8 cellular contexts compared by ENCODE assay signal in the genomic region with DNA sequence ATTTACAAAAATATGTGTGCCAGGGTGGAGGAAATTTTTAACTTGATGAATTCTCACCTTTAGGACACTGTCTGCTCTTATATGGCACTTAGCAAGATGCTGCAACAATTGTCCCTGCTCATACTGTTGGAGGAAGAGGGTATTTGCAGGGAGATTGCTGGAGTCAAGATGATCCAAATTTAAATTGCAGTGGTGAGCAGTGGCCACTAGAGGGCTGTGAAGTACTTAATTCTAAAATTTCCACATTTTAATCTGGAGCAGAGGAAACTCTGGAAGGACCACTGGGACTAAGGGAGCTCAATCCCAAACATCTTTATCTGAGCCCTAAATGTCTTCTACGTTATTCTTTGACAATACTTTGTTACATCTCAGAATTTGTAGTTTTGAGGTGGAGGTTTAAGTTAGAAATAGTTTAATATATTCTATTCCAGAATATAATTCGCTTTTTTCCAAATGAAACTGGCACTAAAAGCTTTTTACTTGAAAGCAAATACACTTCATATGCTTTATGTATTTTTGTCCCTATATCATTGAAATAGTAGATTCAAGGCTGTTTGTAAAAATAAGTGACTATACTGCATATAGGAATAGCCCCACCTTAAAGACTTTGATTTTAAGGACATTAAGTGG. TPM values are rescaled to one million over a fixed set of nuclear protein-coding genes. Genes with fewer than 3 reads are reported as not detected.
DNase-seq lines count a peak whose midpoint lies in the region; ATAC-seq, FAIRE-seq and TF ChIP-seq lines count a peak whose summit lies in the region.

No MANE protein-coding gene starts in this region.

- H3K9me3 ChIP-seq in body of pancreas (no peaks in the 10 kb centered on the region), kidney (ENCODE audit: control insufficient read depth in 1 of 2, low read length in 2 of 2) (no peaks in the 10 kb centered on the region), tibial artery (no peaks in the 10 kb centered on the region)

- DNase-seq in AML-193 (lab: John Stamatoyannopoulos, UW) (peak; percentile 36 to 43), NCI-H69 (lab: John Stamatoyannopoulos, UW) (peak; percentile 63), body of pancreas (peak; percentile 54 to 68 (median 60)), kidney (no peak), tibial artery (peak in 1 of 2 donors; percentile 37)

- H3K27me3 ChIP-seq in body of pancreas: no peaks in the 10 kb centered on the region
- peaks cover 0 to 6% of the 10 kb centered on the region in 2 donors for H3K27me3 ChIP-seq in tibial artery

- ATAC-seq in HG03280 (IDR thresholded peaks at IDR 0.05; ENCODE audit: unreplicated experiment) (peak; percentile 51), body of pancreas (peak; percentile 63), GM19324 (IDR thresholded peaks at IDR 0.05; ENCODE audit: low FRiP score, unreplicated experiment) (no peak)

- FAIRE-seq in kidney (lab: Jason Lieb, UNC): peak; percentile 17

- 49 to 50% methylated on average over 2 of the region's 2 CpGs for WGBS in body of pancreas, 2 donors

- H3K36me3 ChIP-seq in body of pancreas (replicated peaks in 1 of 2; ENCODE audit: insufficient read depth in 1 of 2, low read depth in 2 of 2) (no peaks in the 10 kb centered on the region), kidney (ENCODE audit: control insufficient read depth in 1 of 2, insufficient read depth in 2 of 2, low read length in 2 of 2) (no peaks in the 10 kb centered on the region), tibial artery (no peaks in the 10 kb centered on the region)

- intact Hi-C loops in body of pancreas (cut with DNase I) (no loop called here), kidney (cut with DNase I) (no loop called here), tibial artery (cut with DNase I; ENCODE audit: low total_unique reads) (no loop called here)

- H3K4me3 ChIP-seq in body of pancreas (no peak overlapping the region), kidney (ENCODE audit: low read length in 2 of 2) (no peak overlapping the region), tibial artery (no peak overlapping the region)

- no peak for TF ChIP-seq POLR2A in body of pancreas (IDR thresholded peaks at IDR 0.05)

- no peak overlapping the region for H3K27ac ChIP-seq in body of pancreas
- H3K27ac ChIP-seq in kidney (ENCODE audit: low read depth in 2 of 2, low read length in 2 of 2): no peak overlapping the region
- no peak overlapping the region for H3K27ac ChIP-seq in tibial artery

- H3K9ac ChIP-seq in kidney (ENCODE audit: low read length in 2 of 2): no peak overlapping the region

- H3K4me1 ChIP-seq in body of pancreas (peaks cover 17% of the 10 kb centered on the region), kidney (ENCODE audit: control insufficient read depth in 1 of 2, insufficient read depth in 1 of 2, low read depth in 1 of 2, low read length in 2 of 2) (no peaks in the 10 kb centered on the region), tibial artery (no peaks in the 10 kb centered on the region)

- TF ChIP-seq CTCF in GM12872 (IDR thresholded peaks at IDR 0.05; ENCODE audit: insufficient read depth, low read depth, low read length) (peak; percentile 80), body of pancreas (IDR thresholded peaks at IDR 0.05) (peak; percentile 63 to 92 (median 75)), kidney (IDR thresholded peaks at IDR 0.05; ENCODE audit: borderline replicate concordance, extremely low read depth, insufficient read depth) (peak; percentile 85), tibial artery (IDR thresholded peaks at IDR 0.05) (peak; percentile 69 to 74)

RNA-seq across cellular contexts. Expression of a gene that starts 33.0 kb away (rescaled TPM):
- under 1 TPM in 1 of 2 donors, not detected in 1; 0.78 TPM for total RNA-seq in body of pancreas
- total RNA-seq in kidney: 54.8 TPM
- 11.0 TPM for polyA plus RNA-seq in kidney (ENCODE audit: insufficient read depth, low read depth, low replicate concordance)

Comparison
In these comparisons a context has a peak if more than half of its experiments do, and no peak if none do; other contexts are left out.
1. RNA of a gene that starts 33.0 kb away (total RNA-seq): 54.8 TPM in kidney (single experiment); 0.78 TPM in body of pancreas; every median in the first group is over 10 times any median in the second.
2. Peak in every context shown above with its lines, with median percentiles within 50 percentile points of each other: CTCF ChIP-seq.